ENCODE assay signal across 31 cellular contexts in the genomic region with DNA sequence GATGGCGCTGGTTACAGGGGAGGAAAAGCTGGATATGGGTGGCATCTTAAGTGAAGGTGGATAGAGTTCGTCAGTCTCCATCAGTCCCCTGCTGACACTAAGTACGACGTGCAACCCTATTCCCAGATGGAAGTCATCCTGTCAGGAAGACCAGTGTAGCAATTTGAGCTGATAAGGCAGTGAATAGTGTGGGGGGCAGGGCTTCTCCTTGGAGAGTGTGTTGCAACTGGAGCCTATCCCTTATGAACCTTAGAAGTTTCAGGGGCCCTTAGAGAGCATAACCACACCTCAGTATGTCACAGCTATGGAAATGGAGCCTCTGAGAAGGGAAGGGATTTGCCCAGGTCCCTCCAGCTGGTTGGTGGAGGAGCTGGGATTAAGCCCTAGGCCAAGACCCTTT. TPM values are rescaled to one million over a fixed set of nuclear protein-coding genes. Genes with fewer than 3 reads are reported as not detected.
"Had no signal": no experiment of that assay in that cellular context is flagged by ENCODE, and none has a peak within 500 bp of the region (broad histone marks: within the 10 kb centered on the region; RNA-seq: fewer than 3 reads in every experiment).

No MANE protein-coding gene starts in this region.

- H3K9me3 ChIP-seq: neutrophil, right lobe of liver had no signal

- H3K4me3 Mint-ChIP-seq: activated CD8-positive, alpha-beta T cell treated with anti-CD3 and anti-CD28 coated beads for 36 hours; activated T-cell treated with anti-CD3 and anti-CD28 coated beads, Interleukin-2, amount 50 U/mL, for 4 hours; activated T-helper 17 cell treated with anti-CD3 and anti-CD28 coated beads, Interleukin-2, amount 50 U/mL, for 72 hours; effector memory CD8-positive, alpha-beta T cell; natural killer cell treated with Interleukin-12 subunit alpha and Interleukin-12 subunit beta and Interleukin-15 and Interleukin-18, amount 100 ng/mL, for 72 hours; WTC11 had no signal

- H3K27me3 Mint-ChIP-seq: activated CD8-positive, alpha-beta T cell treated with anti-CD3 and anti-CD28 coated beads for 36 hours; activated T-helper 17 cell treated with anti-CD3 and anti-CD28 coated beads, Interleukin-2, amount 50 U/mL, for 72 hours; effector memory CD8-positive, alpha-beta T cell; natural killer cell treated with Interleukin-12 subunit alpha and Interleukin-12 subunit beta and Interleukin-15 and Interleukin-18, amount 100 ng/mL, for 72 hours; progenitor cell of endocrine pancreas had no signal

- H3K27me3 ChIP-seq: cardiac muscle cell, heart right ventricle, left lung, neutrophil, right lobe of liver, transverse colon had no signal

- H3K27ac Mint-ChIP-seq: activated CD8-positive, alpha-beta T cell treated with anti-CD3 and anti-CD28 coated beads for 36 hours; activated T-helper 17 cell treated with anti-CD3 and anti-CD28 coated beads, Interleukin-2, amount 50 U/mL, for 72 hours; effector memory CD8-positive, alpha-beta T cell; natural killer cell treated with Interleukin-12 subunit alpha and Interleukin-12 subunit beta and Interleukin-15 and Interleukin-18, amount 100 ng/mL, for 72 hours; progenitor cell of endocrine pancreas; WTC11 had no signal

- H3K4me1 ChIP-seq: heart right ventricle, left lung, right lobe of liver, transverse colon had no signal

- DNase-seq: activated CD4-positive, alpha-beta T cell treated with anti-CD3 and anti-CD28 coated beads for 1 hour; activated CD4-positive, alpha-beta T cell treated with anti-CD3 and anti-CD28 coated beads, Interleukin-2, amount 50 U/mL, for 1 hour; activated CD8-positive, alpha-beta T cell treated with anti-CD3 and anti-CD28 coated beads for 36 hours; activated gamma-delta T cell treated with Interleukin-2 at 50 U/mL for 16 hours; activated naive CD4-positive, alpha-beta T cell treated with anti-CD3 and anti-CD28 coated beads, Interleukin-2, amount 50 U/mL, for 16 hours; activated T-cell treated with anti-CD3 and anti-CD28 coated beads, Interleukin-2, amount 50 U/mL, for 4 hours; cortex of kidney; effector memory CD8-positive, alpha-beta T cell; foreskin melanocyte; heart right ventricle; kidney glomerular epithelial cell; left lung; mucosa of descending colon; right lobe of liver; stimulated activated CD4-positive, alpha-beta T cell treated with anti-CD3 and anti-CD28 coated beads, Interleukin-2, amount 100 ng/mL, for 48 hours; stimulated activated naive CD4-positive, alpha-beta T cell treated with Interleukin-2 at 50 U/mL for 16 hours; T-helper 2 cell; transverse colon had no signal

- H3K4me3 ChIP-seq: cardiac muscle cell, heart right ventricle, left lung, lung, mucosa of descending colon, right lobe of liver, transverse colon had no signal

- H3K36me3 ChIP-seq: cardiac muscle cell, neutrophil had no signal

- H3K27ac ChIP-seq: cardiac muscle cell, heart right ventricle, left lung, neutrophil, right lobe of liver, transverse colon had no signal

RNA-seq across cellular contexts. Expression of gene ANKK1, which starts 36.1 kb away (rescaled TPM):
- total RNA-seq: activated CD8-positive, alpha-beta T cell treated with anti-CD3 and anti-CD28 coated beads for 36 hours; chondrocyte; endothelial cell of umbilical vein; heart right ventricle; myocyte; osteocyte; skeletal muscle tissue; temporal lobe had no signal
- polyA plus RNA-seq: cardiac muscle cell, endothelial cell of umbilical vein had no signal
